Comparison of ENCODE assay signal across 23 cellular contexts in the genomic region with DNA sequence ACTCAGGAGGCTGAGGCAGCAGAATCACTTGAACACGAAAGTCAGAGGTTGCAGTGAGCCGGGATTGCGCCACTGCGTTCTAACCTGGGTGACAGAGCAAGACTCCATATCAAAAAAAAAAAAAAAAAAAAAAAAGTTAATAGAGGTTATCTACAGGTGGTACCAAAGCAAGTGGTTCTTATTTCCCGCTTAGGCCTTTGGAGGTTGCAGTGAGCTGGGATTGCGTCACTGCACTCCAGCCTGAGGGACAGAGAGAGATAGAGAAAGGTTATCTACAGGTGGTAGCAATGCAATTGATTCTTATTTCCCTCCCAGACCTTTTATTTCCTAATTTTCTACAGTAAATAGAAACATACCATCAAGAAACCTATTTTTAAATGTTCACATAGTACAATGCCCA.
DNase-seq lines count a peak whose midpoint lies in the region; ATAC-seq and TF ChIP-seq lines count a peak whose summit lies in the region.
"Had no signal": no experiment of that assay in that cellular context is flagged by ENCODE, and none has a peak within 500 bp of the region (broad histone marks: within the 10 kb centered on the region; RNA-seq: fewer than 3 reads in every experiment).

No MANE protein-coding gene starts in this region.

- H3K27me3 Mint-ChIP-seq in T-helper 17 cell = no peaks in the 10 kb centered on the region
- H3K27me3 Mint-ChIP-seq in endodermal cell (ENCODE audit: insufficient read depth) = no peaks in the 10 kb centered on the region
- H3K27me3 Mint-ChIP-seq in progenitor cell of endocrine pancreas = no peaks in the 10 kb centered on the region
- peaks cover 0 to 6% (median 0%) of the 10 kb centered on the region in 3 donors for H3K27me3 Mint-ChIP-seq in immature natural killer cell (ENCODE audit: low read depth in 3 of 3)
- H3K27me3 Mint-ChIP-seq: CD4-positive, CD25-positive, alpha-beta regulatory T cell; CD8-positive, alpha-beta memory T cell; IgD-negative memory B cell had no signal

- ATAC-seq in T-helper 17 cell (no peak), GM21367 (IDR thresholded peaks at IDR 0.05; ENCODE audit: unreplicated experiment) (no peak)
- ATAC-seq: GM12878 had no signal

- no peak overlapping the region for H3K9ac ChIP-seq in endodermal cell (ENCODE audit: extremely low read depth, low read length, poor library complexity, severe bottlenecking)
- H3K9ac ChIP-seq: KMS-11 had no signal

- no peaks in the 10 kb centered on the region for H3K9me3 ChIP-seq in T-helper 17 cell (ENCODE audit: control insufficient read depth, low read length, poor library complexity, severe bottlenecking)
- no peaks in the 10 kb centered on the region for H3K9me3 ChIP-seq in endodermal cell (ENCODE audit: control insufficient read depth, low read length)
- H3K9me3 ChIP-seq: BE2C had no signal

- H3K27me3 ChIP-seq in endodermal cell (ENCODE audit: control insufficient read depth, insufficient read depth, low read length, poor library complexity, severe bottlenecking) = no peaks in the 10 kb centered on the region
- H3K27me3 ChIP-seq: BE2C had no signal

- H3K27ac Mint-ChIP-seq in T-helper 17 cell (peak overlapping the region; percentile 59), endodermal cell (peak overlapping the region; percentile 66), progenitor cell of endocrine pancreas (peak overlapping the region; percentile 8), immature natural killer cell (peak overlapping the region in 2 of 6 donors; percentile 19 to 71)

- H3K9me3 Mint-ChIP-seq in endodermal cell (no peaks in the 10 kb centered on the region), progenitor cell of endocrine pancreas (ENCODE audit: low read depth) (no peaks in the 10 kb centered on the region), immature natural killer cell (no peaks in the 10 kb centered on the region)
- H3K9me3 Mint-ChIP-seq: CD4-positive, CD25-positive, alpha-beta regulatory T cell; H9; IgD-negative memory B cell had no signal

- H3K4me1 Mint-ChIP-seq in T-helper 17 cell (peaks cover 18% of the 10 kb centered on the region), endodermal cell (no peaks in the 10 kb centered on the region), progenitor cell of endocrine pancreas (ENCODE audit: low read depth) (peaks cover 5% of the 10 kb centered on the region), immature natural killer cell (peaks cover 18 to 20% of the 10 kb centered on the region in 2 donors)
- H3K4me1 Mint-ChIP-seq: IgD-negative memory B cell had no signal

- no peaks in the 10 kb centered on the region for H3K36me3 Mint-ChIP-seq in T-helper 17 cell (ENCODE audit: low read depth)
- H3K36me3 Mint-ChIP-seq in endodermal cell (ENCODE audit: low read depth) = peaks cover 73% of the 10 kb centered on the region
- peaks cover 24% of the 10 kb centered on the region for H3K36me3 Mint-ChIP-seq in progenitor cell of endocrine pancreas (ENCODE audit: insufficient read depth)
- H3K36me3 Mint-ChIP-seq in immature natural killer cell = peaks cover 18 to 53% (median 27%) of the 10 kb centered on the region in 3 donors
- H3K36me3 Mint-ChIP-seq: CD4-positive, CD25-positive, alpha-beta regulatory T cell; IgD-negative memory B cell had no signal

- no peak overlapping the region for H3K4me3 Mint-ChIP-seq in T-helper 17 cell
- H3K4me3 Mint-ChIP-seq in endodermal cell = no peak overlapping the region
- no peak overlapping the region for H3K4me3 Mint-ChIP-seq in progenitor cell of endocrine pancreas (ENCODE audit: low read depth)
- no peak overlapping the region for H3K4me3 Mint-ChIP-seq in immature natural killer cell
- H3K4me3 Mint-ChIP-seq: CD4-positive, CD25-positive, alpha-beta regulatory T cell; CD8-positive, alpha-beta memory T cell; H9 had no signal

- no peaks in the 10 kb centered on the region for H3K4me1 ChIP-seq in endodermal cell (ENCODE audit: control insufficient read depth, insufficient read depth, low read length)
- H3K4me1 ChIP-seq: BE2C had no signal

- TF ChIP-seq CTCF in endodermal cell (conservative IDR thresholded peaks at IDR 0.05) = no peak
- TF ChIP-seq CTCF in progenitor cell of endocrine pancreas (IDR thresholded peaks at IDR 0.05; ENCODE audit: unreplicated experiment) = no peak

- no peak overlapping the region for H3K4me3 ChIP-seq in endodermal cell (ENCODE audit: low read length)
- H3K4me3 ChIP-seq: GM12878 had no signal

- DNase-seq in HuH-7.5 (ENCODE audit: low spot score) (peak; percentile 39), T-helper 17 cell (no peak), endodermal cell (no peak), progenitor cell of endocrine pancreas (ENCODE audit: low spot score, unreplicated experiment) (no peak), retina (no peak), immature natural killer cell (no peak), NCI-H82 (lab: John Stamatoyannopoulos, UW) (no peak)
- DNase-seq: ACHN; BE2C; C1 segment of cervical spinal cord; CD4-positive, CD25-positive, alpha-beta regulatory T cell; CD8-positive, alpha-beta memory T cell; COR-L47; DMS 273 treated with DMSO at 0.1 percent for 48 hours; DMS53; DND-41; EL; GOT3; H9 had no signal

- H3K36me3 ChIP-seq in endodermal cell (ENCODE audit: control insufficient read depth, insufficient read depth, low read length) = peaks cover 75% of the 10 kb centered on the region

- H3K27ac ChIP-seq in endodermal cell (ENCODE audit: low read depth, low read length) = no peak overlapping the region
- H3K27ac ChIP-seq: KMS-11 had no signal

- WGBS in endodermal cell (ENCODE audit: insufficient coverage in 1 of 2, insufficient read length in 1 of 2), 2 experiments = 84% methylated on average over 6 of the region's 6 CpGs; no CpG with 5 or more reads in 1 of the 2 experiments
